In genomic region chr13:110756268-110756667, GRCh38 we compare ENCODE assay signal across 2 cellular contexts.
A peak's percentile ranks its signal among the peaks of the same experiment; 100 is the strongest.
TF ChIP-seq lines count a peak whose summit lies in the region.

No MANE protein-coding gene starts in this region.

TF ChIP-seq in HEK293, 187 proteins besides CTCF, POLR2A, EP300 and RAD21 (continued from another document):
- TF ChIP-seq PRDM10 (tag by site-specific recombination; IDR thresholded peaks at IDR 0.05): peak; percentile 29
- no peak for TF ChIP-seq ZNF184 (tag by site-specific recombination; IDR thresholded peaks at IDR 0.05)

TF ChIP-seq in SK-N-SH, 30 proteins besides CTCF, POLR2A, EP300 and RAD21 (continued from another document):
- TF ChIP-seq TEAD4 (IDR thresholded peaks at IDR 0.05; ENCODE audit: borderline replicate concordance, insufficient read depth): no peak
- TF ChIP-seq USF1 (IDR thresholded peaks at IDR 0.05; ENCODE audit: borderline replicate concordance, low read depth): no peak
- TF ChIP-seq MEF2A (IDR thresholded peaks at IDR 0.05; ENCODE audit: borderline replicate concordance, low read depth): no peak
- no peak for TF ChIP-seq TAF1 (IDR thresholded peaks at IDR 0.05; ENCODE audit: borderline replicate concordance, low read depth, low read length)
- TF ChIP-seq FOXJ3 (CRISPR knock-in tag; IDR thresholded peaks at IDR 0.05): no peak
